Comparison of ENCODE assay signal across 11 cellular contexts in genomic region chr22:39225591-39225990, GRCh38. TPM values are rescaled to one million over a fixed set of nuclear protein-coding genes. Genes with fewer than 3 reads are reported as not detected.
"Had no signal": no experiment of that assay in that cellular context is flagged by ENCODE, and none has a peak within 500 bp of the region (broad histone marks: within the 10 kb centered on the region; RNA-seq: fewer than 3 reads in every experiment).

No MANE protein-coding gene starts in this region.

- H3K4me3 Mint-ChIP-seq: GM23338, H9, HFFc6 had no signal

- H3K27ac ChIP-seq: GM23248 had no signal

- ATAC-seq: GM23338, HCT116 had no signal

- H3K4me3 ChIP-seq: GM23248, GM23338, HAP-1 had no signal

- DNase-seq: GM23248, GOT3, H7, H9, HCEC 1CT, HFFc6 had no signal

- H2AFZ ChIP-seq: GM23248, GM23338 had no signal

- H3K4me1 ChIP-seq: HAP-1 had no signal

- H3K36me3 ChIP-seq: HAP-1 had no signal

- H3K4me2 ChIP-seq: GM23338 had no signal

- H3K27ac Mint-ChIP-seq: GM23338, HFFc6 had no signal

- H3K9me3 Mint-ChIP-seq: H9, HFFc6 had no signal

- H3K9me3 ChIP-seq: HAP-1 had no signal

- H3K9ac ChIP-seq: GM23248 had no signal

- FAIRE-seq: H1, H54 had no signal

RNA-seq across cellular contexts. Expression of gene PDGFB, which starts 19.2 kb away (rescaled TPM):
- total RNA-seq: GM23248, HFFc6 had no signal
